Comparison of ENCODE assay signal across 8 cellular contexts in genomic region chr7:28958235-28958945, GRCh38. TPM values are rescaled to one million over a fixed set of nuclear protein-coding genes. Genes with fewer than 3 reads are reported as not detected.
DNase-seq lines count a peak whose midpoint lies in the region; ATAC-seq and TF ChIP-seq lines count a peak whose summit lies in the region.

Gene TRIL, minus strand, starts transcription at chr7:28958330. Its CDS starts 284 bp downstream, at chr7:28958046.

- no peak for TF ChIP-seq EP300 in sigmoid colon (IDR thresholded peaks at IDR 0.05)

- no peaks in the 10 kb centered on the region for H3K36me3 ChIP-seq in sigmoid colon

- DNase-seq in CD1c-positive myeloid dendritic cell (ENCODE audit: extremely low spot score) (peak; percentile 17), NCI-H1092 (lab: John Stamatoyannopoulos, UW) (peak; percentile 61), cerebellum (ENCODE audit: low spot score) (peak; percentile 38), inferior parietal cortex (ENCODE audit: extremely low spot score) (peak; percentile 49), sigmoid colon (peak; percentile 92)

- TF ChIP-seq POLR2A in sigmoid colon (IDR thresholded peaks at IDR 0.05): no peak

- peak within 1 kb of the TSS; percentile 50 to 73 (median 60) for H3K27ac ChIP-seq in sigmoid colon

- H3K27me3 ChIP-seq in sigmoid colon: peaks cover 16 to 43% (median 25%) of the 10 kb centered on the region in 3 donors

- intact Hi-C loops in sigmoid colon (cut with DNase I): loop anchor here (10.0 kb wide), 1 partner anchor 146 kb away; no protein-coding TSS in a partner anchor

- peak within 1 kb of the TSS; percentile 29 to 58 (median 48) for H3K4me3 ChIP-seq in sigmoid colon

- peaks cover 0 to 47% (median 43%) of the 10 kb centered on the region in 4 donors for H3K4me1 ChIP-seq in sigmoid colon

- no peak for TF ChIP-seq CTCF in sigmoid colon (IDR thresholded peaks at IDR 0.05)

- ATAC-seq in HG03280 (IDR thresholded peaks at IDR 0.05; ENCODE audit: unreplicated experiment): no peak
- no peak for ATAC-seq in GM21360 (IDR thresholded peaks at IDR 0.05; ENCODE audit: unreplicated experiment)
- ATAC-seq in HG02973 (IDR thresholded peaks at IDR 0.05; ENCODE audit: unreplicated experiment): no peak

- H3K9me3 ChIP-seq in sigmoid colon: no peaks in the 10 kb centered on the region

- 7 to 9% methylated on average over 65 of the region's 65 CpGs for WGBS in sigmoid colon, 2 donors

RNA-seq across cellular contexts. Expression of gene TRIL, which starts in this region (rescaled TPM):
- total RNA-seq in cerebellum: 24.3 TPM
- 1 to 10 TPM; 1.5 to 7.5 (median 4.1) TPM for total RNA-seq in sigmoid colon
- under 1 TPM in 1 of 3 donors, not detected in 2; 0.66 TPM for polyA plus RNA-seq in sigmoid colon

Comparison
In these comparisons a context has a peak if more than half of its experiments do, and no peak if none do; other contexts are left out.
1. DNase-seq: peak in every context shown above with its lines; median percentile 92 in sigmoid colon; 61 in NCI-H1092; 49 in inferior parietal cortex; 38 in cerebellum; 17 in CD1c-positive myeloid dendritic cell.